In genomic region chr16:54284319-54284930, GRCh38 we compare ENCODE assay signal across 8 cellular contexts. TPM values are rescaled to one million over a fixed set of nuclear protein-coding genes. Genes with fewer than 3 reads are reported as not detected.
A peak's percentile ranks its signal among the peaks of the same experiment; 100 is the strongest.
DNase-seq lines count a peak whose midpoint lies in the region; ATAC-seq and TF ChIP-seq lines count a peak whose summit lies in the region.

No MANE protein-coding gene starts in this region.

- peak overlapping the region; percentile 23 to 45 (median 23) for H3K4me3 ChIP-seq in right lobe of liver

- no peak for TF ChIP-seq POLR2A in right lobe of liver (IDR thresholded peaks at IDR 0.05)

- H3K4me3 Mint-ChIP-seq in MCF 10A (ENCODE audit: unreplicated experiment) = peak overlapping the region; percentile 94

- CTCF ChIA-PET in MCF 10A (lab: Yijun Ruan, JAX) = interaction anchor here (0.6 to 1.6 kb wide), 13 partner anchors 14 to 1104 kb away, joined by 3 to 7 read pairs (median 4); no protein-coding TSS in a partner anchor

- H3K27ac ChIP-seq in right lobe of liver = no peak overlapping the region

- ATAC-seq in Right ventricle myocardium inferior = no peak
- ATAC-seq in right lobe of liver = peak in 3 of 4 donors; percentile 8 to 20 (median 10)

- no peak for TF ChIP-seq CTCF in MCF 10A (IDR thresholded peaks at IDR 0.05; ENCODE audit: unreplicated experiment)
- TF ChIP-seq CTCF in right lobe of liver (IDR thresholded peaks at IDR 0.05) = no peak

- H3K27ac Mint-ChIP-seq in MCF 10A (ENCODE audit: low read depth, unreplicated experiment) = peak overlapping the region; percentile 95

- peaks cover 11% of the 10 kb centered on the region for H3K4me1 Mint-ChIP-seq in MCF 10A (ENCODE audit: insufficient read depth, unreplicated experiment)

- intact Hi-C loops in cardiac septum (cut with DNase I) (loop anchor here (5.0 to 10.0 kb wide), 5 partner anchors 350 to 1090 kb away; partner anchors contain the start of gene IRX6), Right ventricle myocardium inferior (cut with DNase I) (loop anchor here (2.0 to 10.0 kb wide), 4 partner anchors 337 to 1090 kb away; no protein-coding TSS in a partner anchor), MCF 10A (cut with micrococcal nuclease) (loop anchor here (2.0 to 10.0 kb wide), 5 partner anchors 202 to 973 kb away; no protein-coding TSS in a partner anchor), right lobe of liver (cut with DNase I) (loop anchor here (10.0 kb wide), 2 partner anchors 650 to 660 kb away; partner anchors contain the start of gene IRX5 (in 1 of the 2))

- POLR2A ChIA-PET in MCF 10A (lab: Yijun Ruan, JAX) = interaction anchor here (0.7 to 11.8 kb wide), 22 partner anchors 9 to 735 kb away, joined by 3 to 352 read pairs (median 6); partner anchors contain the start of gene IRX5

- BruUV-seq in MCF 10A (replicated peaks; lab: Mats Ljungman, UMichigan) = no TSS peak

- no peaks in the 10 kb centered on the region for H3K9me3 ChIP-seq in right lobe of liver

- DNase-seq in cardiac septum (ENCODE audit: low spot score) = peak; percentile 69
- DNase-seq in Right ventricle myocardium inferior (ENCODE audit: missing footprints) = no peak
- DNase-seq in MCF 10A (ENCODE audit: unreplicated experiment) = no peak
- peak in 1 of 3 donors; percentile 44 for DNase-seq in right lobe of liver
- no peak for DNase-seq in EL
- DNase-seq in HPDE6-E6E7 (ENCODE audit: extremely low spot score) = no peak
- DNase-seq in hypothalamus (lab: John Stamatoyannopoulos, UW) = no peak
- DNase-seq in SIG-M5 (lab: John Stamatoyannopoulos, UW) = no peak

- H3K36me3 Mint-ChIP-seq in MCF 10A (ENCODE audit: insufficient read depth, unreplicated experiment) = peaks cover 59% of the 10 kb centered on the region

- WGBS in right lobe of liver (ENCODE audit: insufficient coverage, low coverage, low lambda C conversion rate, missing lambda C conversion rate) = no CpG with 5 or more reads among the region's 73 CpGs

- H3K27me3 ChIP-seq in right lobe of liver = peaks cover 0 to 28% of the 10 kb centered on the region in 2 donors

- peaks cover 0 to 41% (median 7%) of the 10 kb centered on the region in 4 donors for H3K4me1 ChIP-seq in right lobe of liver

- H3K27me3 Mint-ChIP-seq in MCF 10A (ENCODE audit: insufficient read depth, unreplicated experiment) = no peaks in the 10 kb centered on the region

- H3K9me3 Mint-ChIP-seq in MCF 10A (ENCODE audit: unreplicated experiment) = no peaks in the 10 kb centered on the region

- H3K36me3 ChIP-seq in right lobe of liver = no peaks in the 10 kb centered on the region

RNA-seq across cellular contexts. Expression of gene IRX3, which starts 2.2 kb away (rescaled TPM):
- total RNA-seq in cardiac septum = 70.2 TPM
- total RNA-seq in Right ventricle myocardium inferior = 38.8 TPM
- total RNA-seq in MCF 10A (2022) = 15.7 and 17.6 TPM in 2 replicates
- 1 to 10 TPM in 1 of 6 experiments, under 1 TPM in 5; 0.25 to 1.3 (median 0.61) TPM for total RNA-seq in right lobe of liver
